In genomic region chr18:28855989-28856388, GRCh38 we compare ENCODE assay signal across 22 cellular contexts.
A peak's percentile ranks its signal among the peaks of the same experiment; 100 is the strongest.
DNase-seq lines count a peak whose midpoint lies in the region; TF ChIP-seq lines count a peak whose summit lies in the region.
"Had no signal": no experiment of that assay in that cellular context is flagged by ENCODE, and none has a peak within 500 bp of the region (broad histone marks: within the 10 kb centered on the region; RNA-seq: fewer than 3 reads in every experiment).

No MANE protein-coding gene starts in this region.

- H3K4me1 ChIP-seq in GM23248 (ENCODE audit: insufficient read depth) (peaks cover 21% of the 10 kb centered on the region), adipocyte (ENCODE audit: control insufficient read depth, insufficient read depth, low read length) (peaks cover 22% of the 10 kb centered on the region), smooth muscle cell (ENCODE audit: low read depth) (no peaks in the 10 kb centered on the region), spleen (no peaks in the 10 kb centered on the region), uterus (no peaks in the 10 kb centered on the region)
- H3K4me1 ChIP-seq: BE2C, Peyer's patch had no signal

- H3K27me3 ChIP-seq in GM23248 (replicated peaks; ENCODE audit: insufficient read depth) = no peaks in the 10 kb centered on the region
- no peaks in the 10 kb centered on the region for H3K27me3 ChIP-seq in adipocyte (replicated peaks; ENCODE audit: control insufficient read depth, insufficient read depth, low read length)
- H3K27me3 ChIP-seq in smooth muscle cell (ENCODE audit: low read depth) = no peaks in the 10 kb centered on the region
- H3K27me3 ChIP-seq in spleen (replicated peaks in 1 of 7) = no peaks in the 10 kb centered on the region
- H3K27me3 ChIP-seq in uterus = no peaks in the 10 kb centered on the region
- H3K27me3 ChIP-seq: BE2C, Peyer's patch had no signal

- H3K27ac ChIP-seq in GM23248 (peak overlapping the region; percentile 63), smooth muscle cell (ENCODE audit: low read depth) (peak overlapping the region; percentile 75), spleen (no peak overlapping the region), uterus (no peak overlapping the region)
- H3K27ac ChIP-seq: Peyer's patch, SK-N-MC had no signal

- no peaks in the 10 kb centered on the region for H3K79me2 ChIP-seq in GM23248 (ENCODE audit: insufficient read depth)
- H3K79me2 ChIP-seq in smooth muscle cell (ENCODE audit: low read depth) = no peaks in the 10 kb centered on the region

- H3K4me3 ChIP-seq in GM23248 = no peak overlapping the region
- no peak overlapping the region for H3K4me3 ChIP-seq in adipocyte (ENCODE audit: low read length)
- no peak overlapping the region for H3K4me3 ChIP-seq in fibroblast of villous mesenchyme (ENCODE audit: low read depth, low read length)
- H3K4me3 ChIP-seq in smooth muscle cell = no peak overlapping the region
- no peak overlapping the region for H3K4me3 ChIP-seq in spleen
- H3K4me3 ChIP-seq in uterus = no peak overlapping the region
- H3K4me3 ChIP-seq: Peyer's patch, SK-N-MC had no signal

- DNase-seq in GM23248 (no peak), adipocyte (ENCODE audit: low read depth) (peak; percentile 23), fibroblast of villous mesenchyme (ENCODE audit: low read depth) (peak; percentile 7), smooth muscle cell (lab: John Stamatoyannopoulos, UW; ENCODE audit: unreplicated experiment) (no peak), spleen (no peak), uterus (no peak)
- DNase-seq in NK-92 treated with Interleukin-12 subunit alpha and Interleukin-12 subunit beta, amount 100 ng/mL, for 24 hours (lab: John Stamatoyannopoulos, UW) = no peak
- DNase-seq: ACHN; BE2C; CD8-positive, alpha-beta memory T cell; DMS79 treated with DMSO at 0.1 percent for 48 hours; GF-D8; MV-4-11; NCI-H1105; NCI-H1694; NCI-H2029 treated with DMSO at 0.1 percent for 48 hours; NCI-H446 treated with DMSO at 0.1 percent for 48 hours; NCI-H526; NCI-H82; Peyer's patch; SHP77 treated with DMSO at 0.1 percent for 48 hours had no signal

- H3K36me3 ChIP-seq in GM23248 (ENCODE audit: low read depth) = no peaks in the 10 kb centered on the region
- no peaks in the 10 kb centered on the region for H3K36me3 ChIP-seq in adipocyte (ENCODE audit: control insufficient read depth, insufficient read depth, low read length, severe bottlenecking)
- H3K36me3 ChIP-seq in smooth muscle cell (ENCODE audit: low read depth) = no peaks in the 10 kb centered on the region
- H3K36me3 ChIP-seq in spleen = no peaks in the 10 kb centered on the region
- H3K36me3 ChIP-seq in uterus = no peaks in the 10 kb centered on the region
- H3K36me3 ChIP-seq: BE2C, Peyer's patch had no signal

- WGBS in GM23248 (ENCODE audit: low coverage in 1 of 2, low lambda C conversion rate in 2 of 2, missing lambda C conversion rate in 2 of 2), 2 experiments = 66 to 79% methylated on average over 2 of the region's 2 CpGs
- WGBS in smooth muscle cell (ENCODE audit: low lambda C conversion rate) = 79% methylated on average over 2 of the region's 2 CpGs
- 75 to 94% (median 83%) methylated on average over 2 of the region's 2 CpGs for WGBS in spleen, 5 donors

- no peak overlapping the region for H3K4me2 ChIP-seq in GM23248 (ENCODE audit: unreplicated experiment)
- H3K4me2 ChIP-seq in smooth muscle cell = peak overlapping the region; percentile 66

- no peak overlapping the region for H3K9ac ChIP-seq in GM23248
- no peak overlapping the region for H3K9ac ChIP-seq in adipocyte (ENCODE audit: low read length)
- H3K9ac ChIP-seq in smooth muscle cell (ENCODE audit: low read depth) = no peak overlapping the region

- TF ChIP-seq POLR2A in spleen (IDR thresholded peaks at IDR 0.05) (no peak), uterus (IDR thresholded peaks at IDR 0.05) (no peak)

- H4K20me1 ChIP-seq in GM23248 (ENCODE audit: insufficient read depth) = no peaks in the 10 kb centered on the region
- H4K20me1 ChIP-seq in smooth muscle cell (ENCODE audit: low read depth) = no peaks in the 10 kb centered on the region

- H2AFZ ChIP-seq in GM23248 (no peak overlapping the region), smooth muscle cell (ENCODE audit: low read depth) (peak overlapping the region; percentile 6)

- H3F3A ChIP-seq in GM23248 (ENCODE audit: insufficient read depth) = peaks cover 12% of the 10 kb centered on the region
- no peaks in the 10 kb centered on the region for H3F3A ChIP-seq in smooth muscle cell (ENCODE audit: low read depth)

- TF ChIP-seq CTCF in fibroblast of villous mesenchyme (IDR thresholded peaks at IDR 0.05; ENCODE audit: insufficient read depth, low read depth, low read length) (no peak), smooth muscle cell (IDR thresholded peaks at IDR 0.05; ENCODE audit: borderline replicate concordance, insufficient read depth, poor library complexity, severe bottlenecking) (no peak), spleen (IDR thresholded peaks at IDR 0.05 in 8 of 11, conservative IDR thresholded peaks at IDR 0.05 in 3 of 11) (no peak), uterus (IDR thresholded peaks at IDR 0.05) (no peak)

- in situ Hi-C loops in GM23248 (cut with MboI) = no loop called here

- intact Hi-C loops in spleen (cut with DNase I; ENCODE audit: low total_unique reads) = no loop called here
- intact Hi-C loops in uterus (cut with DNase I; ENCODE audit: low total_unique reads) = no loop called here

- no peaks in the 10 kb centered on the region for H3K9me3 ChIP-seq in GM23248 (ENCODE audit: low read depth)
- H3K9me3 ChIP-seq in adipocyte (ENCODE audit: control insufficient read depth, low read length) = no peaks in the 10 kb centered on the region
- H3K9me3 ChIP-seq in smooth muscle cell (replicated peaks; ENCODE audit: low read depth) = no peaks in the 10 kb centered on the region
- no peaks in the 10 kb centered on the region for H3K9me3 ChIP-seq in spleen
- no peaks in the 10 kb centered on the region for H3K9me3 ChIP-seq in uterus
- H3K9me3 ChIP-seq: BE2C, Peyer's patch had no signal

- H3K9me2 ChIP-seq in GM23248 (ENCODE audit: insufficient read depth) = no peaks in the 10 kb centered on the region

Comparison
In these comparisons a context has a peak if more than half of its experiments do, and no peak if none do; other contexts are left out.
1. DNase-seq: peak in adipocyte (single experiment) and fibroblast of villous mesenchyme (single experiment); none in GM23248 (single experiment), smooth muscle cell (single experiment), spleen (single experiment), uterus (0 of 2) and NK-92 treated with Interleukin-12 subunit alpha and Interleukin-12 subunit beta, amount 100 ng/mL, for 24 hours (single experiment).
2. H3K27ac ChIP-seq: peak in GM23248 (single experiment) and smooth muscle cell (single experiment); none in spleen (0 of 8) and uterus (0 of 2).